ENCODE assay signal across 20 cellular contexts in genomic region chr10:1963341-1963740, GRCh38.
"Had no signal": no experiment of that assay in that cellular context is flagged by ENCODE, and none has a peak within 500 bp of the region (broad histone marks: within the 10 kb centered on the region; RNA-seq: fewer than 3 reads in every experiment).

No MANE protein-coding gene starts in this region.

- ATAC-seq: HepG2 had no signal

- H3K9me3 Mint-ChIP-seq: IgD-negative memory B cell had no signal

- H3K27ac Mint-ChIP-seq: IgD-negative memory B cell had no signal

- FAIRE-seq: HepG2, RCC 7860 had no signal

- H3K4me1 ChIP-seq: SJSA1 had no signal

- H3K9me3 ChIP-seq: SJSA1 had no signal

- DNase-seq: KBM-7, NCI-H1092, NCI-H1105 treated with DMSO at 0.1 percent for 48 hours, NCI-H1417 treated with DMSO at 0.1 percent for 48 hours, NCI-H146, NCI-H1694 treated with DMSO at 0.1 percent for 48 hours, NCI-H1930, NCI-H2081, NCI-H2107, NCI-H2227 treated with DMSO at 0.1 percent for 48 hours, NCI-H524, NCI-H69, NCI-H774, SHP77 treated with DMSO at 0.1 percent for 48 hours had no signal

- H3K4me3 ChIP-seq: SJSA1, SK-N-MC had no signal

- H3K36me3 ChIP-seq: SJSA1 had no signal

- H3K4me3 Mint-ChIP-seq: IgD-negative memory B cell had no signal

- H3K36me3 Mint-ChIP-seq: IgD-negative memory B cell had no signal

- H3K27ac ChIP-seq: RWPE1, SJSA1, SK-N-MC had no signal

- H3K27me3 ChIP-seq: SJSA1 had no signal
